In genomic region chr1:7744882-7745281, GRCh38 we compare ENCODE assay signal across 18 cellular contexts. TPM values are rescaled to one million over a fixed set of nuclear protein-coding genes. Genes with fewer than 3 reads are reported as not detected.
A peak's percentile ranks its signal among the peaks of the same experiment; 100 is the strongest.
DNase-seq lines count a peak whose midpoint lies in the region; ATAC-seq, FAIRE-seq and TF ChIP-seq lines count a peak whose summit lies in the region.
"Had no signal": no experiment of that assay in that cellular context is flagged by ENCODE, and none has a peak within 500 bp of the region (broad histone marks: within the 10 kb centered on the region; RNA-seq: fewer than 3 reads in every experiment).

No MANE protein-coding gene starts in this region.

- peaks cover 11% of the 10 kb centered on the region for H3K4me1 Mint-ChIP-seq in T-helper 17 cell
- H3K4me1 Mint-ChIP-seq in neural crest cell, result no peaks in the 10 kb centered on the region
- H3K4me1 Mint-ChIP-seq: GM23338 had no signal

- H3K27ac Mint-ChIP-seq in T-helper 17 cell (peak overlapping the region; percentile 34), neural crest cell (ENCODE audit: unreplicated experiment) (peak overlapping the region; percentile 80)
- H3K27ac Mint-ChIP-seq: CD14-positive monocyte; CD8-positive, alpha-beta T cell; GM23338 had no signal

- no TSS peak for BruUV-seq in endothelial cell of umbilical vein (replicated peaks; lab: Mats Ljungman, UMichigan)

- H3K36me3 ChIP-seq in endothelial cell of umbilical vein (ENCODE audit: control insufficient read depth in 2 of 2, extremely low read depth in 1 of 2, insufficient read depth in 2 of 2, low read length in 2 of 2) (no peaks in the 10 kb centered on the region), MG63 (no peaks in the 10 kb centered on the region)
- H3K36me3 ChIP-seq: BE2C had no signal

- H3K4me1 ChIP-seq in endothelial cell of umbilical vein (ENCODE audit: control insufficient read depth, extremely low read depth, insufficient read depth, low read length), result no peaks in the 10 kb centered on the region
- H3K4me1 ChIP-seq: A549, BE2C had no signal

- H3K9me3 ChIP-seq in T-helper 17 cell (ENCODE audit: control insufficient read depth, low read length, poor library complexity, severe bottlenecking) (no peaks in the 10 kb centered on the region), endothelial cell of umbilical vein (replicated peaks; ENCODE audit: control insufficient read depth, insufficient read depth, low read length) (no peaks in the 10 kb centered on the region), MG63 (no peaks in the 10 kb centered on the region)
- H3K9me3 ChIP-seq: A549, BE2C had no signal

- H3K27me3 Mint-ChIP-seq in T-helper 17 cell (no peaks in the 10 kb centered on the region), neural crest cell (ENCODE audit: low read depth) (no peaks in the 10 kb centered on the region)

- no peak for TF ChIP-seq POLR2A in endothelial cell of umbilical vein (IDR thresholded peaks at IDR 0.05; ENCODE audit: low read depth, low read length)

- peak; percentile 72 for FAIRE-seq in endothelial cell of umbilical vein (lab: Jason Lieb, UNC)
- FAIRE-seq: A549, D721Med, GM12892 had no signal

- no peak for TF ChIP-seq CTCF in endothelial cell of umbilical vein (IDR thresholded peaks at IDR 0.05; ENCODE audit: extremely low read depth in 1 of 2, insufficient read depth in 1 of 2, low read depth in 1 of 2, low read length in 2 of 2)
- no peak for TF ChIP-seq CTCF in neural crest cell (conservative IDR thresholded peaks at IDR 0.05)

- no peaks in the 10 kb centered on the region for H3K9me3 Mint-ChIP-seq in neural crest cell
- H3K9me3 Mint-ChIP-seq: CD8-positive, alpha-beta T cell; GM23338 had no signal

- no peak overlapping the region for H3K9ac ChIP-seq in endothelial cell of umbilical vein (replicated peaks; ENCODE audit: extremely low read depth, insufficient read depth, low read length)

- DNase-seq in T-helper 17 cell (no peak), endothelial cell of umbilical vein (ENCODE audit: low read depth, low spot score) (peak; percentile 59), neural crest cell (ENCODE audit: low read depth, low spot score) (no peak), MG63 (no peak), Right ventricle myocardium superior (no peak), NCI-H2081 (lab: John Stamatoyannopoulos, UW) (no peak)
- DNase-seq: BE2C; CD8-positive, alpha-beta T cell; COR-L47; DMS153; DND-41; GDM1; H7 had no signal

- CTCF ChIA-PET in endothelial cell of umbilical vein (lab: Charles Lee), result interaction anchor here (1.0 to 1.5 kb wide), 3 partner anchors 8 to 76 kb away, joined by 3 to 25 read pairs (median 6); no protein-coding TSS in a partner anchor

- no peaks in the 10 kb centered on the region for H3K9me1 ChIP-seq in endothelial cell of umbilical vein (replicated peaks; ENCODE audit: control insufficient read depth, extremely low read depth, insufficient read depth, low read length)

- no peak overlapping the region for H3K27ac ChIP-seq in endothelial cell of umbilical vein (ENCODE audit: insufficient read depth, low read depth, low read length)
- H3K27ac ChIP-seq: A549 had no signal

- no peaks in the 10 kb centered on the region for H3K79me2 ChIP-seq in endothelial cell of umbilical vein (ENCODE audit: control insufficient read depth, insufficient read depth, low read length)

- POLR2A ChIA-PET in endothelial cell of umbilical vein (lab: Charles Lee), result no interaction called here

- H3K4me2 ChIP-seq in endothelial cell of umbilical vein (ENCODE audit: insufficient read depth, low read length), result no peak overlapping the region
- H3K4me2 ChIP-seq: A549, GM23338 had no signal

- peaks cover 5% of the 10 kb centered on the region for H3K36me3 Mint-ChIP-seq in T-helper 17 cell (ENCODE audit: low read depth)
- H3K36me3 Mint-ChIP-seq in neural crest cell (ENCODE audit: low read depth), result no peaks in the 10 kb centered on the region
- H3K36me3 Mint-ChIP-seq: CD8-positive, alpha-beta T cell had no signal

- H3K4me3 Mint-ChIP-seq in T-helper 17 cell (no peak overlapping the region), neural crest cell (no peak overlapping the region)
- H3K4me3 Mint-ChIP-seq: CD14-positive monocyte; CD8-positive, alpha-beta T cell; GM23338 had no signal

- peak overlapping the region; percentile 47 for H2AFZ ChIP-seq in endothelial cell of umbilical vein (ENCODE audit: low read depth, low read length)
- H2AFZ ChIP-seq: GM23338 had no signal

- H3K27me3 ChIP-seq in endothelial cell of umbilical vein (ENCODE audit: control insufficient read depth in 2 of 2, insufficient read depth in 2 of 2, low read length in 2 of 2) (no peaks in the 10 kb centered on the region), MG63 (no peaks in the 10 kb centered on the region)
- H3K27me3 ChIP-seq: BE2C had no signal

- H3K4me3 ChIP-seq in endothelial cell of umbilical vein (replicated peaks in 1 of 3; ENCODE audit: insufficient read depth in 1 of 3, low read depth in 1 of 3, low read length in 3 of 3) (no peak overlapping the region), MG63 (no peak overlapping the region)
- H3K4me3 ChIP-seq: A549, GM23338 had no signal

- H4K20me1 ChIP-seq in endothelial cell of umbilical vein (replicated peaks; ENCODE audit: control insufficient read depth, extremely low read depth, insufficient read depth, low read length), result no peaks in the 10 kb centered on the region

- ATAC-seq in T-helper 17 cell (no peak), Right ventricle myocardium superior (ENCODE audit: poor library complexity) (no peak)
- ATAC-seq: A549; CD8-positive, alpha-beta T cell; GM23338 had no signal

- dilution Hi-C loops in endothelial cell of umbilical vein (cut with MboI; ENCODE audit: extremely low pct_ligation_motif_present, low sequenced_read_pairs), result no loop called here

- intact Hi-C loops in endothelial cell of umbilical vein (cut with micrococcal nuclease) (no loop called here), Right ventricle myocardium superior (cut with DNase I) (no loop called here)

TF ChIP-seq in endothelial cell of umbilical vein, 7 proteins besides CTCF, POLR2A, EP300 and RAD21:
- TF ChIP-seq POLR2AphosphoS5 (IDR thresholded peaks at IDR 0.05; ENCODE audit: insufficient read depth, low read depth, low read length) (peak; percentile 33), EZH2 (IDR thresholded peaks at IDR 0.05; ENCODE audit: borderline replicate concordance, low read depth, low read length, severe bottlenecking) (no peak), MYC (IDR thresholded peaks at IDR 0.05; ENCODE audit: low read depth, low read length) (no peak), GATA2 (IDR thresholded peaks at IDR 0.05; ENCODE audit: insufficient read depth, insufficient read length, low read depth, low read length) (peak; percentile 76), FOS (IDR thresholded peaks at IDR 0.05; ENCODE audit: borderline replicate concordance, insufficient read depth, low read length) (peak; percentile 46), JUN (IDR thresholded peaks at IDR 0.05; ENCODE audit: borderline replicate concordance, insufficient read depth, insufficient read length, low read depth) (no peak)
- TF ChIP-seq, protein P1, sequence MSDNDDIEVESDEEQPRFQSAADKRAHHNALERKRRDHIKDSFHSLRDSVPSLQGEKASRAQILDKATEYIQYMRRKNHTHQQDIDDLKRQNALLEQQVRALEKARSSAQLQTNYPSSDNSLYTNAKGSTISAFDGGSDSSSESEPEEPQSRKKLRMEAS (IDR thresholded peaks at IDR 0.05; ENCODE audit: insufficient read depth, insufficient read length), result no peak

RNA-seq across cellular contexts. Expression of gene VAMP3, which starts 26.2 kb away (rescaled TPM):
- total RNA-seq in T-helper 17 cell, result 10 to 100 TPM; 59.3 to 75.1 TPM
- total RNA-seq in endothelial cell of umbilical vein, result 137 and 148 TPM in 2 replicates
- polyA plus RNA-seq in endothelial cell of umbilical vein, result 87.9 and 100 TPM in 2 replicates
- polyA plus RNA-seq in endothelial cell of umbilical vein (2011; cell fraction: cytosol; rRNA removed), result 125 TPM in 2 replicates
- polyA plus RNA-seq in endothelial cell of umbilical vein (2011; cell fraction: nucleus; rRNA removed), result 49.9 and 53.6 TPM in 2 replicates
- 135 and 149 TPM in 2 replicates for polyA plus RNA-seq in endothelial cell of umbilical vein (2012)
- 93.3 and 99.7 TPM in 2 replicates for polyA minus RNA-seq in endothelial cell of umbilical vein
- 20.4 TPM for polyA minus RNA-seq in endothelial cell of umbilical vein (2011; cell fraction: cytosol; rRNA and poly(A)+ RNA removed)
- polyA minus RNA-seq in endothelial cell of umbilical vein (2011; cell fraction: nucleus; rRNA and poly(A)+ RNA removed), result 24.6 and 35.9 TPM in 2 replicates
- total RNA-seq in neural crest cell, result 63.9 and 64.4 TPM in 2 replicates
- 87.1 and 124 TPM in 2 replicates for total RNA-seq in MG63 (2014; rRNA removed; shearing (Covaris generic); ENCODE audit: low replicate concordance)
- 60.3 TPM for total RNA-seq in Right ventricle myocardium superior

RNA-seq across cellular contexts. Expression of gene PER3, which starts 39.2 kb away (rescaled TPM):
- total RNA-seq in T-helper 17 cell (10 to 100 TPM; 17.1 to 21.2 TPM), endothelial cell of umbilical vein (2.6 and 3.6 TPM in 2 replicates), neural crest cell (5.3 and 5.6 TPM in 2 replicates), Right ventricle myocardium superior (14.8 TPM)
- polyA plus RNA-seq in endothelial cell of umbilical vein, result 2.3 and 2.5 TPM in 2 replicates
- 2.0 and 2.3 TPM in 2 replicates for polyA plus RNA-seq in endothelial cell of umbilical vein (2011; cell fraction: cytosol; rRNA removed)
- polyA plus RNA-seq in endothelial cell of umbilical vein (2011; cell fraction: nucleus; rRNA removed), result 4.1 and 5.2 TPM in 2 replicates
- 0.70 and 0.91 TPM in 2 replicates for polyA plus RNA-seq in endothelial cell of umbilical vein (2012)
- 5.4 and 6.0 TPM in 2 replicates for polyA minus RNA-seq in endothelial cell of umbilical vein
- 1.5 TPM for polyA minus RNA-seq in endothelial cell of umbilical vein (2011; cell fraction: cytosol; rRNA and poly(A)+ RNA removed)
- 5.1 and 5.6 TPM in 2 replicates for polyA minus RNA-seq in endothelial cell of umbilical vein (2011; cell fraction: nucleus; rRNA and poly(A)+ RNA removed)
- 0.67 and 1.2 TPM in 2 replicates for total RNA-seq in MG63 (2014; rRNA removed; shearing (Covaris generic); ENCODE audit: low replicate concordance)
